In the genomic region with DNA sequence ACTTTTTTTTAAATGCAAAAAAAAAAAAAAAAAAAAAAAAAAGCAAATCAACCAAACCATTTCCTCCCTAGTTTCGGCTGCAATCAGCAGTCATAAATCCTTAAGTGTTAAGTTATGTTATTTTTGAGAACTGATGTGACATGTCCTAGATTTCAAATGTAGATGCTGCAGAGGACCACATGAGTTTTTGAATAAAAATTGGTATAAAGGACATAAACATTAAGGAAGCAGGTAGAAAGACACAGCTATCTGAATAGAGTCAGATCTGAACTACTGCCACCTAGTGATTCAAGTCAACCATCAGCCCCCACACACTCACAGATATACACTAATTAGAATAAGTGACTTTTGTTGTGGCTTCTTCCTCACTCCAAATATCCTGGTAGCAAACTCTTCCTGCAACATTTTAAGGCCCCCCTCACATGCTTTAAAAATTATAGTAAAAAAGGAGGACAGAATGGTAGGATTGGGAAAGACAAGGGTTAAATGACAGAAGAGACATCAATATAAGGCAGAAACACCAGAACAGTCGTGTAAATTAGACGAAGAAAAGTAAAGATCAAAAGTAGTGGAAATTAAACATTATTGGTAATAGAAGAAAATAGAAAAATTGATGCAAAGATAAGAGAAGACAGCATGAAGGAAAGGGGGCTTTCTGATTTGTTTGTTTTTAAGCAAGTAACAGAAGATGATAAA, we compare ENCODE assay signal across 1 cellular context.
TF ChIP-seq lines count a peak whose summit lies in the region.

No MANE protein-coding gene starts in this region.

TF ChIP-seq in K562, 482 proteins besides CTCF, POLR2A, EP300 and RAD21:
- TF ChIP-seq, protein P1, sequence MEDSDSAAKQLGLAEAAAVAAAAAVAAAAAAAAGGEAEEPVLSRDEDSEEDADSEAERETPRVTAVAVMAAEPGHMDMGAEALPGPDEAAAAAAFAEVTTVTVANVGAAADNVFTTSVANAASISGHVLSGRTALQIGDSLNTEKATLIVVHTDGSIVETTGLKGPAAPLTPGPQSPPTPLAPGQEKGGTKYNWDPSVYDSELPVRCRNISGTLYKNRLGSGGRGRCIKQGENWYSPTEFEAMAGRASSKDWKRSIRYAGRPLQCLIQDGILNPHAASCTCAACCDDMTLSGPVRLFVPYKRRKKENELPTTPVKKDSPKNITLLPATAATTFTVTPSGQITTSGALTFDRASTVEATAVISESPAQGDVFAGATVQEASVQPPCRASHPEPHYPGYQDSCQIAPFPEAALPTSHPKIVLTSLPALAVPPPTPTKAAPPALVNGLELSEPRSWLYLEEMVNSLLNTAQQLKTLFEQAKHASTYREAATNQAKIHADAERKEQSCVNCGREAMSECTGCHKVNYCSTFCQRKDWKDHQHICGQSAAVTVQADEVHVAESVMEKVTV (CRISPR knock-in tag; IDR thresholded peaks at IDR 0.05): 0 out of 2 replicates have a peak, but pooled peaks have one; percentile 20
- TF ChIP-seq, protein P2, sequence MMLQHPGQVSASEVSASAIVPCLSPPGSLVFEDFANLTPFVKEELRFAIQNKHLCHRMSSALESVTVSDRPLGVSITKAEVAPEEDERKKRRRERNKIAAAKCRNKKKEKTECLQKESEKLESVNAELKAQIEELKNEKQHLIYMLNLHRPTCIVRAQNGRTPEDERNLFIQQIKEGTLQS (IDR thresholded peaks at IDR 0.05): no peak
- TF ChIP-seq, protein P2 (CRISPR knock-in tag; conservative IDR thresholded peaks at IDR 0.05): no peak
